8 cellular contexts compared by ENCODE assay signal in the genomic region with DNA sequence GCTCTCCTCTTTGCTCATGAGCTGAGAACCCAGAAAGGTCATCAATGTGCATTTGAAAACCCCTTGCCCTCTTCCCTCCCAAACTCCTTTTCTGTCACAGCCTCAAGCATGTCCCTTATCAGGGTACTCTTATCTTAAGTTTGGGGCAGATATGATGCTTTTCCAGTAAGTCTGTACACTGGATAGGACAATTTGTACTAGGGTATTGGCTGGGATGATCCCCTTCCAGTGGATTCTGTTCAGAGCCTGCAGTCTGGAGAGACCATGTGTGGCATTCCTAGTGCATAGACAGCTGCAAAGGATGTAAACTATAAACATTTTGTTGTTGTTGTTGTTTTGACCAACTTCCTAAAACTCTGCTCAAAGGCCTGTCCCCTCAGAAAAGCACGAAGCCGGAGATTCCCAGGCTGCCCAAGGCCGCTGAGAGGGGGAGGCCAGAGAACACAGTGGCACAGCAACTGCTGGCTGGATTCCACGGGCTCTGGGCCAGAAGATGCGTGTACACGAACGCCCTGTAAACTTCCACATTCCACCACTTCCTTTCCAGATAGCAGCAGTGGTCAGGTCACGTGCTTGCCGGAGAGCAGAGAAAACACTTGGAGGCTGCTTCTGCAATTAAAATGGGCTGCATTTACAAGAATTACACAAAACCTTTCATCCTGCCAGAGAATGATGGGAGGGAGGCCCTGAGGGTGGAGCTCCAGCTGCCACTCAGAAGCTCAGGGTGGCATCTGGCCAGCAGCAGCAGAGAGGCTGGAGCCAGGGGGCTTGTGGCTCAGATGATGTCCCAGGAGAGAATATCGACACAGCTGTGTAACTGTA. TPM values are rescaled to one million over a fixed set of nuclear protein-coding genes. Genes with fewer than 3 reads are reported as not detected.
A peak's percentile ranks its signal among the peaks of the same experiment; 100 is the strongest.
DNase-seq lines count a peak whose midpoint lies in the region; ATAC-seq and TF ChIP-seq lines count a peak whose summit lies in the region.

No MANE protein-coding gene starts in this region.

- DNase-seq in EL (peak; percentile 98), NCI-H2171 treated with DMSO at 0.1 percent for 48 hours (lab: John Stamatoyannopoulos, UW) (peak; percentile 92), dedifferentiated amniotic fluid mesenchymal stem cell (ENCODE audit: extremely low spot score) (peak; percentile 87)
- peak; percentile 66 for DNase-seq in activated CD4-positive, alpha-beta T cell treated with anti-CD3 and anti-CD28 coated beads for 48 hours
- peak; percentile 42 for DNase-seq in stimulated activated CD4-positive, alpha-beta T cell treated with anti-CD3 and anti-CD28 coated beads, Interleukin-4, amount 100 ng/mL, for 1 hour

- no peaks in the 10 kb centered on the region for H3K9me3 ChIP-seq in liver (ENCODE audit: control insufficient read depth in 4 of 4, low read length in 3 of 4)

- H3K36me3 ChIP-seq in liver (ENCODE audit: control insufficient read depth in 4 of 4, insufficient read depth in 3 of 4, low read depth in 1 of 4, low read length in 3 of 4) = peaks cover 0 to 4% (median under 1%) of the 10 kb centered on the region in 4 donors

- WGBS in liver = 7% methylated on average over 10 of the region's 10 CpGs

- peak in 1 of 2 donors; percentile 40 for TF ChIP-seq RAD21 in liver (IDR thresholded peaks at IDR 0.05)

- peak overlapping the region; percentile 66 to 84 for H3K27ac ChIP-seq in liver (ENCODE audit: low read depth in 1 of 2, low read length in 2 of 2)

- peaks cover 0 to 6% (median 2%) of the 10 kb centered on the region in 4 donors for H3K4me1 ChIP-seq in liver (ENCODE audit: control insufficient read depth in 4 of 4, insufficient read depth in 4 of 4, low read length in 3 of 4)

- TF ChIP-seq CTCF in liver (IDR thresholded peaks at IDR 0.05; ENCODE audit: low read depth, low read length, missing input control) = peak; percentile 8

- no peak overlapping the region for H3K9ac ChIP-seq in liver (ENCODE audit: low read depth in 1 of 2, low read length in 2 of 2)

- ATAC-seq in GM19351 (IDR thresholded peaks at IDR 0.05; ENCODE audit: unreplicated experiment) = no peak
- no peak for ATAC-seq in HG02973 (IDR thresholded peaks at IDR 0.05; ENCODE audit: unreplicated experiment)

- no peak overlapping the region for H3K4me3 ChIP-seq in liver (ENCODE audit: low read depth in 1 of 3, low read length in 3 of 3)

- H3K27me3 ChIP-seq in liver (ENCODE audit: control insufficient read depth in 4 of 4, insufficient read depth in 4 of 4, low read length in 3 of 4) = no peaks in the 10 kb centered on the region

TF ChIP-seq in liver, 16 proteins besides CTCF, POLR2A, EP300 and RAD21:
- TF ChIP-seq ZBTB33 (IDR thresholded peaks at IDR 0.05) (no peak), JUND (IDR thresholded peaks at IDR 0.05) (peak; percentile 29 to 47), HNF4A (conservative IDR thresholded peaks at IDR 0.05) (no peak), FOXA2 (IDR thresholded peaks at IDR 0.05) (no peak), TAF1 (conservative IDR thresholded peaks at IDR 0.05) (no peak), GABPA (IDR thresholded peaks at IDR 0.05 in 1 of 2, conservative IDR thresholded peaks at IDR 0.05 in 1 of 2) (peak in 1 of 2 donors; percentile 27), YY1 (IDR thresholded peaks at IDR 0.05) (peak; percentile 54), NR2F2 (IDR thresholded peaks at IDR 0.05) (peak; percentile 84), EGR1 (IDR thresholded peaks at IDR 0.05; ENCODE audit: low read depth in 2 of 2) (no peak), FOXA1 (IDR thresholded peaks at IDR 0.05) (no peak), RXRA (IDR thresholded peaks at IDR 0.05) (peak; percentile 37 to 56), SP1 (IDR thresholded peaks at IDR 0.05) (peak; percentile 74), HNF4G (IDR thresholded peaks at IDR 0.05) (no peak)
- TF ChIP-seq, protein P1, sequence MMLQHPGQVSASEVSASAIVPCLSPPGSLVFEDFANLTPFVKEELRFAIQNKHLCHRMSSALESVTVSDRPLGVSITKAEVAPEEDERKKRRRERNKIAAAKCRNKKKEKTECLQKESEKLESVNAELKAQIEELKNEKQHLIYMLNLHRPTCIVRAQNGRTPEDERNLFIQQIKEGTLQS (IDR thresholded peaks at IDR 0.05) = no peak
- TF ChIP-seq, protein P2, sequence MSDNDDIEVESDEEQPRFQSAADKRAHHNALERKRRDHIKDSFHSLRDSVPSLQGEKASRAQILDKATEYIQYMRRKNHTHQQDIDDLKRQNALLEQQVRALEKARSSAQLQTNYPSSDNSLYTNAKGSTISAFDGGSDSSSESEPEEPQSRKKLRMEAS (IDR thresholded peaks at IDR 0.05) = peak; percentile 57
- TF ChIP-seq, protein P3, sequence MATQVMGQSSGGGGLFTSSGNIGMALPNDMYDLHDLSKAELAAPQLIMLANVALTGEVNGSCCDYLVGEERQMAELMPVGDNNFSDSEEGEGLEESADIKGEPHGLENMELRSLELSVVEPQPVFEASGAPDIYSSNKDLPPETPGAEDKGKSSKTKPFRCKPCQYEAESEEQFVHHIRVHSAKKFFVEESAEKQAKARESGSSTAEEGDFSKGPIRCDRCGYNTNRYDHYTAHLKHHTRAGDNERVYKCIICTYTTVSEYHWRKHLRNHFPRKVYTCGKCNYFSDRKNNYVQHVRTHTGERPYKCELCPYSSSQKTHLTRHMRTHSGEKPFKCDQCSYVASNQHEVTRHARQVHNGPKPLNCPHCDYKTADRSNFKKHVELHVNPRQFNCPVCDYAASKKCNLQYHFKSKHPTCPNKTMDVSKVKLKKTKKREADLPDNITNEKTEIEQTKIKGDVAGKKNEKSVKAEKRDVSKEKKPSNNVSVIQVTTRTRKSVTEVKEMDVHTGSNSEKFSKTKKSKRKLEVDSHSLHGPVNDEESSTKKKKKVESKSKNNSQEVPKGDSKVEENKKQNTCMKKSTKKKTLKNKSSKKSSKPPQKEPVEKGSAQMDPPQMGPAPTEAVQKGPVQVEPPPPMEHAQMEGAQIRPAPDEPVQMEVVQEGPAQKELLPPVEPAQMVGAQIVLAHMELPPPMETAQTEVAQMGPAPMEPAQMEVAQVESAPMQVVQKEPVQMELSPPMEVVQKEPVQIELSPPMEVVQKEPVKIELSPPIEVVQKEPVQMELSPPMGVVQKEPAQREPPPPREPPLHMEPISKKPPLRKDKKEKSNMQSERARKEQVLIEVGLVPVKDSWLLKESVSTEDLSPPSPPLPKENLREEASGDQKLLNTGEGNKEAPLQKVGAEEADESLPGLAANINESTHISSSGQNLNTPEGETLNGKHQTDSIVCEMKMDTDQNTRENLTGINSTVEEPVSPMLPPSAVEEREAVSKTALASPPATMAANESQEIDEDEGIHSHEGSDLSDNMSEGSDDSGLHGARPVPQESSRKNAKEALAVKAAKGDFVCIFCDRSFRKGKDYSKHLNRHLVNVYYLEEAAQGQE (IDR thresholded peaks at IDR 0.05) = no peak
TF ChIP-seq in liver: peak in this region for 7.

RNA-seq across cellular contexts. Expression of gene BMP10, which starts 42.1 kb away (rescaled TPM):
- total RNA-seq in liver = 1 to 10 TPM; 8.0 to 9.5 TPM
- polyA plus RNA-seq in liver = 1 to 10 TPM in 1 of 2 donors, under 1 TPM in 1; 0.39 to 10.0 TPM

Comparison
In these comparisons a context has a peak if more than half of its experiments do, and no peak if none do; other contexts are left out.
1. DNase-seq: peak in every context shown above with its lines; median percentile 98 in EL; 92 in NCI-H2171 treated with DMSO at 0.1 percent for 48 hours; 87 in dedifferentiated amniotic fluid mesenchymal stem cell; 66 in activated CD4-positive, alpha-beta T cell treated with anti-CD3 and anti-CD28 coated beads for 48 hours; 42 in stimulated activated CD4-positive, alpha-beta T cell treated with anti-CD3 and anti-CD28 coated beads, Interleukin-4, amount 100 ng/mL, for 1 hour.